In genomic region chr4:81366786-81367185, GRCh38 we compare ENCODE assay signal across 19 cellular contexts.
DNase-seq lines count a peak whose midpoint lies in the region; ATAC-seq and TF ChIP-seq lines count a peak whose summit lies in the region.
"Had no signal": no experiment of that assay in that cellular context is flagged by ENCODE, and none has a peak within 500 bp of the region (broad histone marks: within the 10 kb centered on the region; RNA-seq: fewer than 3 reads in every experiment).

No MANE protein-coding gene starts in this region.

- H2BK15ac ChIP-seq in mesenchymal stem cell (ENCODE audit: low read depth, poor library complexity, severe bottlenecking), result no peak overlapping the region

- CTCF ChIA-PET in activated CD4-positive, alpha-beta T cell treated with anti-CD3 and anti-CD28 coated beads for 36 hours (lab: Charles Lee), result interaction anchor here (0.9 kb wide), 1 partner anchor 15 kb away, joined by 4 read pairs; no protein-coding TSS in a partner anchor

- TF ChIP-seq CTCF in fibroblast of mammary gland (conservative IDR thresholded peaks at IDR 0.05; ENCODE audit: control insufficient read depth, insufficient read depth, low read depth, low read length), result no peak

- 88% methylated on average over 3 of the region's 4 CpGs for WGBS in mesenchymal stem cell

- H3K27ac ChIP-seq in mesenchymal stem cell (ENCODE audit: low read length, poor library complexity, severe bottlenecking), result no peak overlapping the region
- H3K27ac ChIP-seq: 22Rv1 had no signal

- H2AFZ ChIP-seq in mesenchymal stem cell (ENCODE audit: low read depth, low read length), result no peak overlapping the region

- H3K4me1 ChIP-seq in adipocyte (ENCODE audit: control insufficient read depth, insufficient read depth, low read length) (peaks cover 11% of the 10 kb centered on the region), mesenchymal stem cell (ENCODE audit: control insufficient read depth, insufficient read depth, low read depth, low read length) (no peaks in the 10 kb centered on the region)
- H3K4me1 ChIP-seq: HAP-1 had no signal

- H3K4me1 Mint-ChIP-seq in activated CD4-positive, alpha-beta T cell treated with anti-CD3 and anti-CD28 coated beads, Interleukin-2, amount 10 ng/mL, durations not matched to agents 24 days and 14 days, result no peaks in the 10 kb centered on the region
- H3K4me1 Mint-ChIP-seq in activated CD4-positive, alpha-beta T cell treated with anti-CD3 and anti-CD28 coated beads for 36 hours, result no peaks in the 10 kb centered on the region
- H3K4me1 Mint-ChIP-seq: CD4-positive, alpha-beta memory T cell had no signal

- DNase-seq in activated CD4-positive, alpha-beta T cell treated with anti-CD3 and anti-CD28 coated beads, Interleukin-2, amount 10 ng/mL, durations not matched to agents 24 days and 14 days, result peak; percentile 12
- DNase-seq in activated CD4-positive, alpha-beta T cell treated with anti-CD3 and anti-CD28 coated beads for 36 hours, result no peak
- DNase-seq in adipocyte (ENCODE audit: low read depth), result peak; percentile 55
- DNase-seq in fibroblast of mammary gland (ENCODE audit: low read depth), result peak; percentile 35
- DNase-seq in mesenchymal stem cell, result no peak
- DNase-seq: C1 segment of cervical spinal cord; Calu3; CD4-positive, alpha-beta memory T cell; COR-L47; DMS53; DMS79 treated with DMSO at 0.1 percent for 48 hours; GF-D8; GOT3; HFFc6 had no signal

- H3K9me3 Mint-ChIP-seq in activated CD4-positive, alpha-beta T cell treated with anti-CD3 and anti-CD28 coated beads, Interleukin-2, amount 10 ng/mL, durations not matched to agents 24 days and 14 days, result no peaks in the 10 kb centered on the region
- no peaks in the 10 kb centered on the region for H3K9me3 Mint-ChIP-seq in activated CD4-positive, alpha-beta T cell treated with anti-CD3 and anti-CD28 coated beads for 36 hours (ENCODE audit: low read depth)
- H3K9me3 Mint-ChIP-seq: CD4-positive, alpha-beta memory T cell had no signal

- H3K9ac ChIP-seq in adipocyte (ENCODE audit: low read length) (peak overlapping the region; percentile 5), mesenchymal stem cell (ENCODE audit: low read length) (peak overlapping the region; percentile 63)

- H3K36me3 ChIP-seq in adipocyte (ENCODE audit: control insufficient read depth, insufficient read depth, low read length, severe bottlenecking) (no peaks in the 10 kb centered on the region), mesenchymal stem cell (ENCODE audit: control insufficient read depth in 1 of 2, insufficient read depth in 2 of 2, low read depth in 1 of 2, low read length in 2 of 2) (no peaks in the 10 kb centered on the region)
- H3K36me3 ChIP-seq: HAP-1 had no signal

- H3K27me3 ChIP-seq in adipocyte (replicated peaks; ENCODE audit: control insufficient read depth, insufficient read depth, low read length) (no peaks in the 10 kb centered on the region), mesenchymal stem cell (ENCODE audit: control insufficient read depth in 1 of 2, insufficient read depth in 1 of 2, low read length in 2 of 2) (no peaks in the 10 kb centered on the region)

- H2AK5ac ChIP-seq in mesenchymal stem cell (ENCODE audit: low read length, severe bottlenecking), result no peak overlapping the region

- H2BK120ac ChIP-seq in mesenchymal stem cell (ENCODE audit: low read depth, low read length), result no peak overlapping the region

- intact Hi-C loops in activated CD4-positive, alpha-beta T cell treated with anti-CD3 and anti-CD28 coated beads, Interleukin-2, amount 10 ng/mL, durations not matched to agents 24 days and 14 days (cut with micrococcal nuclease), result no loop called here
- intact Hi-C loops in activated CD4-positive, alpha-beta T cell treated with anti-CD3 and anti-CD28 coated beads for 36 hours (cut with DNase I, micrococcal nuclease), result no loop called here

- no peak overlapping the region for H4K91ac ChIP-seq in mesenchymal stem cell (ENCODE audit: low read length)

- no peaks in the 10 kb centered on the region for H3K79me1 ChIP-seq in mesenchymal stem cell (replicated peaks; ENCODE audit: low read length, poor library complexity, severe bottlenecking)

- no peak overlapping the region for H3K18ac ChIP-seq in mesenchymal stem cell (ENCODE audit: low read depth in 1 of 2, low read length in 2 of 2)

- H3K36me3 Mint-ChIP-seq in activated CD4-positive, alpha-beta T cell treated with anti-CD3 and anti-CD28 coated beads, Interleukin-2, amount 10 ng/mL, durations not matched to agents 24 days and 14 days (ENCODE audit: low read depth), result no peaks in the 10 kb centered on the region
- no peaks in the 10 kb centered on the region for H3K36me3 Mint-ChIP-seq in activated CD4-positive, alpha-beta T cell treated with anti-CD3 and anti-CD28 coated beads for 36 hours (ENCODE audit: low read depth)
- H3K36me3 Mint-ChIP-seq: CD4-positive, alpha-beta memory T cell had no signal

- H4K8ac ChIP-seq in mesenchymal stem cell (ENCODE audit: low read length), result no peak overlapping the region

- H2BK12ac ChIP-seq in mesenchymal stem cell (ENCODE audit: low read length in 2 of 2), result no peak overlapping the region

- H3K27ac Mint-ChIP-seq in activated CD4-positive, alpha-beta T cell treated with anti-CD3 and anti-CD28 coated beads, Interleukin-2, amount 10 ng/mL, durations not matched to agents 24 days and 14 days, result no peak overlapping the region
- no peak overlapping the region for H3K27ac Mint-ChIP-seq in activated CD4-positive, alpha-beta T cell treated with anti-CD3 and anti-CD28 coated beads for 36 hours
- H3K27ac Mint-ChIP-seq: CD4-positive, alpha-beta memory T cell; HFFc6 had no signal

- peaks cover 8% of the 10 kb centered on the region for H3K27me3 Mint-ChIP-seq in activated CD4-positive, alpha-beta T cell treated with anti-CD3 and anti-CD28 coated beads, Interleukin-2, amount 10 ng/mL, durations not matched to agents 24 days and 14 days
- peaks cover 10% of the 10 kb centered on the region for H3K27me3 Mint-ChIP-seq in activated CD4-positive, alpha-beta T cell treated with anti-CD3 and anti-CD28 coated beads for 36 hours

- H3K4me3 ChIP-seq in adipocyte (ENCODE audit: low read length) (no peak overlapping the region), fibroblast of mammary gland (ENCODE audit: control insufficient read depth, low read depth, low read length) (no peak overlapping the region), mesenchymal stem cell (ENCODE audit: insufficient read depth in 1 of 2, low read depth in 1 of 2, low read length in 2 of 2) (peak overlapping the region in 1 of 2 experiments; percentile 44)
- H3K4me3 ChIP-seq: HAP-1 had no signal

- H3K4me2 ChIP-seq in mesenchymal stem cell (ENCODE audit: low read length, poor library complexity, severe bottlenecking), result no peak overlapping the region

- ATAC-seq in activated CD4-positive, alpha-beta T cell treated with anti-CD3 and anti-CD28 coated beads for 36 hours, result no peak
- no peak for ATAC-seq in HG03139 (IDR thresholded peaks at IDR 0.05; ENCODE audit: unreplicated experiment)
- no peak for ATAC-seq in HG03378 (IDR thresholded peaks at IDR 0.05; ENCODE audit: unreplicated experiment)
- no peak for ATAC-seq in GM21786 (IDR thresholded peaks at IDR 0.05; ENCODE audit: unreplicated experiment)

- no peak overlapping the region for H2BK5ac ChIP-seq in mesenchymal stem cell (ENCODE audit: low read depth, low read length, poor library complexity, severe bottlenecking)

- H3K4ac ChIP-seq in mesenchymal stem cell (ENCODE audit: low read depth in 1 of 2, low read length in 2 of 2), result no peak overlapping the region

- POLR2A ChIA-PET in activated CD4-positive, alpha-beta T cell treated with anti-CD3 and anti-CD28 coated beads for 36 hours (lab: Charles Lee), result no interaction called here

- H3K4me3 Mint-ChIP-seq in activated CD4-positive, alpha-beta T cell treated with anti-CD3 and anti-CD28 coated beads, Interleukin-2, amount 10 ng/mL, durations not matched to agents 24 days and 14 days, result no peak overlapping the region
- H3K4me3 Mint-ChIP-seq in activated CD4-positive, alpha-beta T cell treated with anti-CD3 and anti-CD28 coated beads for 36 hours, result no peak overlapping the region
- H3K4me3 Mint-ChIP-seq: CD4-positive, alpha-beta memory T cell; HFFc6 had no signal

- no peak overlapping the region for H3K14ac ChIP-seq in mesenchymal stem cell (ENCODE audit: low read length in 2 of 2)

- no peak overlapping the region for H3K23ac ChIP-seq in mesenchymal stem cell (ENCODE audit: low read length in 2 of 2)

- H3K9me3 ChIP-seq in adipocyte (ENCODE audit: control insufficient read depth, low read length), result no peaks in the 10 kb centered on the region
- no peaks in the 10 kb centered on the region for H3K9me3 ChIP-seq in mesenchymal stem cell (ENCODE audit: control insufficient read depth, low read length)
- H3K9me3 ChIP-seq: HAP-1 had no signal

Comparison
In these comparisons a context has a peak if more than half of its experiments do, and no peak if none do; other contexts are left out.
1. DNase-seq: peak in activated CD4-positive, alpha-beta T cell treated with anti-CD3 and anti-CD28 coated beads, Interleukin-2, amount 10 ng/mL, durations not matched to agents 24 days and 14 days (single experiment), adipocyte (single experiment) and fibroblast of mammary gland (single experiment); none in activated CD4-positive, alpha-beta T cell treated with anti-CD3 and anti-CD28 coated beads for 36 hours (single experiment) and mesenchymal stem cell (single experiment).